Comparison of ENCODE assay signal across 8 cellular contexts in the genomic region with DNA sequence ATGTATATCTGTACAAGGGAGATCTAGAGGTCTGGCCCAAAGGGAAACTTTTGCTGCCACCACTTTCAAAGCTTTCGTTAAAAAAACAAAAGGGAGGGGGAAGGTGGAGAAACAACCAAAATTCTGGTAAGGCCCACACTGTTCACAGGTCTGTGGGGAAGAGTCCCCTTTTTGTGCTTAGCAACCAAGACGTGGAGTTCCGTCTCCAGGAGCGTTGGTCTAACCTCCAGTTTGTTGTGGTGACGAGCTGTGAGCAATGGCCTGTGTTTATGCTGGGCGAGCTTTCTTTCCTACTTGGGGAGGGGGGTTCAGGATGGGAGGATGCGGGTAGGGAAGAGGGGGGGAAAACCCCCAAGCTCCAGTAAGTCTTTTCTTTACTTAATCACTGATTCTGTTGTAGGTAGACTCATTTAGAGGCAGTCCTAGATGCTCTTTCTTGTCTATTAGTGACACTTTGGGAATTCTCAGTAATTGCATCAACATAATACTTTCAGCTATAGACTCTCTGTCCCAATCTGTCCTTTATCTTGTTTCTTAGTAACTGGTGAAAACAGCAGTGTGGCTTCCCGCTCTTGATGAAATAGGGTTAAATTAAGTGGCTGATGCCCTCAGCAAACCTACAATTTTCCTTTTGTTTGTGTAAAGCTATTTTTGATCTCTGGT. TPM values are rescaled to one million over a fixed set of nuclear protein-coding genes. Genes with fewer than 3 reads are reported as not detected.
DNase-seq lines count a peak whose midpoint lies in the region; ATAC-seq, FAIRE-seq and TF ChIP-seq lines count a peak whose summit lies in the region.

No MANE protein-coding gene starts in this region.

- H3K27ac ChIP-seq in astrocyte (ENCODE audit: low read depth, low read length) (peak overlapping the region; percentile 93), kidney (ENCODE audit: low read depth in 2 of 2, low read length in 2 of 2) (peak overlapping the region; percentile 85 to 99)

- H3K4me1 Mint-ChIP-seq in T-helper 1 cell treated with Interleukin-12 subunit alpha and Interleukin-12 subunit beta and Interleukin-4 antibody, amounts not matched to agents 30 μg/mL and 1 μg/mL, for 36 hours (ENCODE audit: low read depth): peaks cover 52% of the 10 kb centered on the region
- H3K4me1 Mint-ChIP-seq in astrocyte (ENCODE audit: low read depth, unreplicated experiment): peaks cover 28% of the 10 kb centered on the region

- TF ChIP-seq CTCF in astrocyte (IDR thresholded peaks at IDR 0.05; ENCODE audit: insufficient read depth, low read depth, low read length) (no peak), kidney (IDR thresholded peaks at IDR 0.05; ENCODE audit: borderline replicate concordance, extremely low read depth, insufficient read depth) (no peak)

- H3K79me2 ChIP-seq in astrocyte (ENCODE audit: insufficient read depth, low read length): peaks cover 63% of the 10 kb centered on the region

- H3K4me3 ChIP-seq in astrocyte (ENCODE audit: insufficient read depth, low read depth, low read length) (peak overlapping the region; percentile 95), kidney (ENCODE audit: low read length in 2 of 2) (peak overlapping the region; percentile 81 to 92)

- ATAC-seq in GM19328 (IDR thresholded peaks at IDR 0.05; ENCODE audit: unreplicated experiment) (peak; percentile 27), HG03442 (IDR thresholded peaks at IDR 0.05; ENCODE audit: unreplicated experiment) (peak; percentile 31)

- peak overlapping the region; percentile 95 for H3K27ac Mint-ChIP-seq in T-helper 1 cell treated with Interleukin-12 subunit alpha and Interleukin-12 subunit beta and Interleukin-4 antibody, amounts not matched to agents 30 μg/mL and 1 μg/mL, for 36 hours
- peak overlapping the region; percentile 96 for H3K27ac Mint-ChIP-seq in astrocyte (ENCODE audit: unreplicated experiment)

- H4K20me1 ChIP-seq in astrocyte (ENCODE audit: insufficient read depth, low read length): peaks cover 56% of the 10 kb centered on the region

- H3K36me3 Mint-ChIP-seq in T-helper 1 cell treated with Interleukin-12 subunit alpha and Interleukin-12 subunit beta and Interleukin-4 antibody, amounts not matched to agents 30 μg/mL and 1 μg/mL, for 36 hours (ENCODE audit: low read depth): peaks cover 17% of the 10 kb centered on the region
- H3K36me3 Mint-ChIP-seq in astrocyte (ENCODE audit: low read depth, unreplicated experiment): no peaks in the 10 kb centered on the region

- H3K9ac ChIP-seq in astrocyte (ENCODE audit: low read length): peak overlapping the region; percentile 99
- peak overlapping the region; percentile 75 to 90 for H3K9ac ChIP-seq in kidney (ENCODE audit: low read length in 2 of 2)

- peak overlapping the region; percentile 96 for H3K4me2 ChIP-seq in astrocyte (ENCODE audit: low read length)

- FAIRE-seq in astrocyte (lab: Jason Lieb, UNC) (no peak), kidney (lab: Jason Lieb, UNC) (no peak)

- intact Hi-C loops in kidney (cut with DNase I): no loop called here

- no peaks in the 10 kb centered on the region for H3K27me3 Mint-ChIP-seq in T-helper 1 cell treated with Interleukin-12 subunit alpha and Interleukin-12 subunit beta and Interleukin-4 antibody, amounts not matched to agents 30 μg/mL and 1 μg/mL, for 36 hours (ENCODE audit: low read depth)
- H3K27me3 Mint-ChIP-seq in astrocyte (ENCODE audit: low read depth, unreplicated experiment): no peaks in the 10 kb centered on the region

- no peaks in the 10 kb centered on the region for H3K36me3 ChIP-seq in astrocyte (ENCODE audit: insufficient read depth, low read length)
- H3K36me3 ChIP-seq in kidney (ENCODE audit: control insufficient read depth in 1 of 2, insufficient read depth in 2 of 2, low read length in 2 of 2): no peaks in the 10 kb centered on the region

- DNase-seq in AG20443 (ENCODE audit: low spot score) (peak; percentile 63), astrocyte (ENCODE audit: low read depth) (peak; percentile 66), kidney (no peak), SHP77 (lab: John Stamatoyannopoulos, UW) (no peak)
- DNase-seq in stimulated activated CD4-positive, alpha-beta T cell treated with anti-CD3 and anti-CD28 coated beads, Interleukin-4, amount 100 ng/mL, for 24 hours: peak; percentile 73

- H3K9me3 ChIP-seq in astrocyte (ENCODE audit: insufficient read depth, low read depth, low read length) (no peaks in the 10 kb centered on the region), kidney (ENCODE audit: control insufficient read depth in 1 of 2, low read length in 2 of 2) (no peaks in the 10 kb centered on the region)

- H3K27me3 ChIP-seq in astrocyte (ENCODE audit: insufficient read depth, low read length): no peaks in the 10 kb centered on the region

- H2AFZ ChIP-seq in astrocyte (ENCODE audit: low read depth, low read length): peak overlapping the region; percentile 83

- H3K4me3 Mint-ChIP-seq in T-helper 1 cell treated with Interleukin-12 subunit alpha and Interleukin-12 subunit beta and Interleukin-4 antibody, amounts not matched to agents 30 μg/mL and 1 μg/mL, for 36 hours: peak overlapping the region; percentile 97
- peak overlapping the region; percentile 97 for H3K4me3 Mint-ChIP-seq in astrocyte (ENCODE audit: unreplicated experiment)

- H3K9me3 Mint-ChIP-seq in T-helper 1 cell treated with Interleukin-12 subunit alpha and Interleukin-12 subunit beta and Interleukin-4 antibody, amounts not matched to agents 30 μg/mL and 1 μg/mL, for 36 hours: no peaks in the 10 kb centered on the region
- no peaks in the 10 kb centered on the region for H3K9me3 Mint-ChIP-seq in astrocyte (ENCODE audit: unreplicated experiment)

- H3K4me1 ChIP-seq in astrocyte (ENCODE audit: insufficient read depth, low read length): peaks cover 30% of the 10 kb centered on the region
- peaks cover 7 to 12% of the 10 kb centered on the region in 2 donors for H3K4me1 ChIP-seq in kidney (ENCODE audit: control insufficient read depth in 1 of 2, insufficient read depth in 1 of 2, low read depth in 1 of 2, low read length in 2 of 2)

RNA-seq across cellular contexts. Expression of gene HIPK1, which starts 1.5 kb away (rescaled TPM):
- total RNA-seq in astrocyte (54.0 and 55.4 TPM in 2 replicates), kidney (65.0 TPM)
- 8.4 TPM for polyA plus RNA-seq in kidney (ENCODE audit: insufficient read depth, low read depth, low replicate concordance)

RNA-seq across cellular contexts. Expression of gene DCLRE1B, which starts 25.5 kb away (rescaled TPM):
- total RNA-seq in astrocyte (7.8 and 8.1 TPM in 2 replicates), kidney (6.1 TPM)
- polyA plus RNA-seq in kidney (ENCODE audit: insufficient read depth, low read depth, low replicate concordance): 1.4 TPM

RNA-seq across cellular contexts. Expression of gene AP4B1, which starts 26.0 kb away (rescaled TPM):
- total RNA-seq in astrocyte (14.9 and 15.2 TPM in 2 replicates), kidney (21.7 TPM)
- 8.7 TPM for polyA plus RNA-seq in kidney (ENCODE audit: insufficient read depth, low read depth, low replicate concordance)

RNA-seq across cellular contexts. Expression of gene BCL2L15, which starts 43.2 kb away (rescaled TPM):
- total RNA-seq in astrocyte (0.14 and 0.38 TPM in 2 replicates), kidney (34.3 TPM)
- polyA plus RNA-seq in kidney (ENCODE audit: insufficient read depth, low read depth, low replicate concordance): 2.2 TPM

RNA-seq across cellular contexts. Expression of gene OLFML3, which starts 48.6 kb away (rescaled TPM):
- 23.2 and 26.7 TPM in 2 replicates for total RNA-seq in astrocyte
- total RNA-seq in kidney: 13.5 TPM
- polyA plus RNA-seq in kidney (ENCODE audit: insufficient read depth, low read depth, low replicate concordance): 22.9 TPM

Comparison
In these comparisons a context has a peak if more than half of its experiments do, and no peak if none do; other contexts are left out.
1. DNase-seq: peak in AG20443 (single experiment), astrocyte (single experiment) and stimulated activated CD4-positive, alpha-beta T cell treated with anti-CD3 and anti-CD28 coated beads, Interleukin-4, amount 100 ng/mL, for 24 hours (single experiment); none in kidney (single experiment) and SHP77 (0 of 2).